Comparison of ENCODE assay signal across 1 cellular context in the genomic region with DNA sequence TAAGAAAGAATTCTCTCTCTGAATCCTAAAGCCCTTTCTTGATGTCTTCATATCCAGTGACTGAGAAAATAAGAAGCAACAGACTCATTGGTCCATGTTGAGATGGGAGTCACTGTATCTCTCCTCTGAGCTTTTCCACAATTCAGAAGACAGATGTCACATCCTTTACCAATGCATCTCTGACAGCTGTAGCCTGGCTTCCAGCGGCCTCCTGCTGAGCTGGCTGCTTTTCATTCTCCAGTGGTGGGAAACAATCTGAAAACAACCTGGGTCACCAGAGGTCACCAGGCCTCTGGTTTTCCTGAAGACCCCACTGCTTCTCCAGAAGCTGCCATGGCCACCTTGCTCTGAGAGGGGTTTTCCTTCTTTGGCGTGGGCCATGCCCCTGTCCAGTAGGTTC.
TF ChIP-seq lines count a peak whose summit lies in the region.

No MANE protein-coding gene starts in this region.

TF ChIP-seq in WTC11, 78 proteins besides CTCF, POLR2A, EP300 and RAD21 (continued from another document):
- TF ChIP-seq, protein P1, sequence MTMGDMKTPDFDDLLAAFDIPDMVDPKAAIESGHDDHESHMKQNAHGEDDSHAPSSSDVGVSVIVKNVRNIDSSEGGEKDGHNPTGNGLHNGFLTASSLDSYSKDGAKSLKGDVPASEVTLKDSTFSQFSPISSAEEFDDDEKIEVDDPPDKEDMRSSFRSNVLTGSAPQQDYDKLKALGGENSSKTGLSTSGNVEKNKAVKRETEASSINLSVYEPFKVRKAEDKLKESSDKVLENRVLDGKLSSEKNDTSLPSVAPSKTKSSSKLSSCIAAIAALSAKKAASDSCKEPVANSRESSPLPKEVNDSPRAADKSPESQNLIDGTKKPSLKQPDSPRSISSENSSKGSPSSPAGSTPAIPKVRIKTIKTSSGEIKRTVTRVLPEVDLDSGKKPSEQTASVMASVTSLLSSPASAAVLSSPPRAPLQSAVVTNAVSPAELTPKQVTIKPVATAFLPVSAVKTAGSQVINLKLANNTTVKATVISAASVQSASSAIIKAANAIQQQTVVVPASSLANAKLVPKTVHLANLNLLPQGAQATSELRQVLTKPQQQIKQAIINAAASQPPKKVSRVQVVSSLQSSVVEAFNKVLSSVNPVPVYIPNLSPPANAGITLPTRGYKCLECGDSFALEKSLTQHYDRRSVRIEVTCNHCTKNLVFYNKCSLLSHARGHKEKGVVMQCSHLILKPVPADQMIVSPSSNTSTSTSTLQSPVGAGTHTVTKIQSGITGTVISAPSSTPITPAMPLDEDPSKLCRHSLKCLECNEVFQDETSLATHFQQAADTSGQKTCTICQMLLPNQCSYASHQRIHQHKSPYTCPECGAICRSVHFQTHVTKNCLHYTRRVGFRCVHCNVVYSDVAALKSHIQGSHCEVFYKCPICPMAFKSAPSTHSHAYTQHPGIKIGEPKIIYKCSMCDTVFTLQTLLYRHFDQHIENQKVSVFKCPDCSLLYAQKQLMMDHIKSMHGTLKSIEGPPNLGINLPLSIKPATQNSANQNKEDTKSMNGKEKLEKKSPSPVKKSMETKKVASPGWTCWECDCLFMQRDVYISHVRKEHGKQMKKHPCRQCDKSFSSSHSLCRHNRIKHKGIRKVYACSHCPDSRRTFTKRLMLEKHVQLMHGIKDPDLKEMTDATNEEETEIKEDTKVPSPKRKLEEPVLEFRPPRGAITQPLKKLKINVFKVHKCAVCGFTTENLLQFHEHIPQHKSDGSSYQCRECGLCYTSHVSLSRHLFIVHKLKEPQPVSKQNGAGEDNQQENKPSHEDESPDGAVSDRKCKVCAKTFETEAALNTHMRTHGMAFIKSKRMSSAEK (CRISPR knock-in tag; IDR thresholded peaks at IDR 0.05; ENCODE audit: borderline replicate concordance), result no peak
- TF ChIP-seq, protein P2, sequence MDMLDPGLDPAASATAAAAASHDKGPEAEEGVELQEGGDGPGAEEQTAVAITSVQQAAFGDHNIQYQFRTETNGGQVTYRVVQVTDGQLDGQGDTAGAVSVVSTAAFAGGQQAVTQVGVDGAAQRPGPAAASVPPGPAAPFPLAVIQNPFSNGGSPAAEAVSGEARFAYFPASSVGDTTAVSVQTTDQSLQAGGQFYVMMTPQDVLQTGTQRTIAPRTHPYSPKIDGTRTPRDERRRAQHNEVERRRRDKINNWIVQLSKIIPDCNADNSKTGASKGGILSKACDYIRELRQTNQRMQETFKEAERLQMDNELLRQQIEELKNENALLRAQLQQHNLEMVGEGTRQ (CRISPR knock-in tag; IDR thresholded peaks at IDR 0.05), result no peak
- TF ChIP-seq, protein P3, sequence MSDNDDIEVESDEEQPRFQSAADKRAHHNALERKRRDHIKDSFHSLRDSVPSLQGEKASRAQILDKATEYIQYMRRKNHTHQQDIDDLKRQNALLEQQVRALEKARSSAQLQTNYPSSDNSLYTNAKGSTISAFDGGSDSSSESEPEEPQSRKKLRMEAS (CRISPR knock-in tag; IDR thresholded peaks at IDR 0.05), result no peak
- TF ChIP-seq, protein P4, sequence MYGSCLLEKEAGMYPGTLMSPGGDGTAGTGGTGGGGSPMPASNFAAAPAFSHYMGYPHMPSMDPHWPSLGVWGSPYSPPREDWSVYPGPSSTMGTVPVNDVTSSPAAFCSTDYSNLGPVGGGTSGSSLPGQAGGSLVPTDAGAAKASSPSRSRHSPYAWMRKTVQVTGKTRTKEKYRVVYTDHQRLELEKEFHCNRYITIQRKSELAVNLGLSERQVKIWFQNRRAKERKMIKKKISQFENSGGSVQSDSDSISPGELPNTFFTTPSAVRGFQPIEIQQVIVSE (CRISPR knock-in tag; IDR thresholded peaks at IDR 0.05; ENCODE audit: borderline replicate concordance), result no peak
- TF ChIP-seq GABPB1 (CRISPR knock-in tag; IDR thresholded peaks at IDR 0.05) (no peak), SMAD4 (CRISPR knock-in tag; IDR thresholded peaks at IDR 0.05) (no peak), ZNF423 (CRISPR knock-in tag; IDR thresholded peaks at IDR 0.05) (no peak), NR2C2 (CRISPR knock-in tag; IDR thresholded peaks at IDR 0.05) (no peak), ZNF416 (CRISPR knock-in tag; IDR thresholded peaks at IDR 0.05) (no peak)
- TF ChIP-seq, protein P5, sequence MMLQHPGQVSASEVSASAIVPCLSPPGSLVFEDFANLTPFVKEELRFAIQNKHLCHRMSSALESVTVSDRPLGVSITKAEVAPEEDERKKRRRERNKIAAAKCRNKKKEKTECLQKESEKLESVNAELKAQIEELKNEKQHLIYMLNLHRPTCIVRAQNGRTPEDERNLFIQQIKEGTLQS (CRISPR knock-in tag; conservative IDR thresholded peaks at IDR 0.05), result no peak
- TF ChIP-seq, protein P6, sequence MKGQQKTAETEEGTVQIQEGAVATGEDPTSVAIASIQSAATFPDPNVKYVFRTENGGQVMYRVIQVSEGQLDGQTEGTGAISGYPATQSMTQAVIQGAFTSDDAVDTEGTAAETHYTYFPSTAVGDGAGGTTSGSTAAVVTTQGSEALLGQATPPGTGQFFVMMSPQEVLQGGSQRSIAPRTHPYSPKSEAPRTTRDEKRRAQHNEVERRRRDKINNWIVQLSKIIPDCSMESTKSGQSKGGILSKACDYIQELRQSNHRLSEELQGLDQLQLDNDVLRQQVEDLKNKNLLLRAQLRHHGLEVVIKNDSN (CRISPR knock-in tag; IDR thresholded peaks at IDR 0.05), result no peak
- TF ChIP-seq, protein P7, sequence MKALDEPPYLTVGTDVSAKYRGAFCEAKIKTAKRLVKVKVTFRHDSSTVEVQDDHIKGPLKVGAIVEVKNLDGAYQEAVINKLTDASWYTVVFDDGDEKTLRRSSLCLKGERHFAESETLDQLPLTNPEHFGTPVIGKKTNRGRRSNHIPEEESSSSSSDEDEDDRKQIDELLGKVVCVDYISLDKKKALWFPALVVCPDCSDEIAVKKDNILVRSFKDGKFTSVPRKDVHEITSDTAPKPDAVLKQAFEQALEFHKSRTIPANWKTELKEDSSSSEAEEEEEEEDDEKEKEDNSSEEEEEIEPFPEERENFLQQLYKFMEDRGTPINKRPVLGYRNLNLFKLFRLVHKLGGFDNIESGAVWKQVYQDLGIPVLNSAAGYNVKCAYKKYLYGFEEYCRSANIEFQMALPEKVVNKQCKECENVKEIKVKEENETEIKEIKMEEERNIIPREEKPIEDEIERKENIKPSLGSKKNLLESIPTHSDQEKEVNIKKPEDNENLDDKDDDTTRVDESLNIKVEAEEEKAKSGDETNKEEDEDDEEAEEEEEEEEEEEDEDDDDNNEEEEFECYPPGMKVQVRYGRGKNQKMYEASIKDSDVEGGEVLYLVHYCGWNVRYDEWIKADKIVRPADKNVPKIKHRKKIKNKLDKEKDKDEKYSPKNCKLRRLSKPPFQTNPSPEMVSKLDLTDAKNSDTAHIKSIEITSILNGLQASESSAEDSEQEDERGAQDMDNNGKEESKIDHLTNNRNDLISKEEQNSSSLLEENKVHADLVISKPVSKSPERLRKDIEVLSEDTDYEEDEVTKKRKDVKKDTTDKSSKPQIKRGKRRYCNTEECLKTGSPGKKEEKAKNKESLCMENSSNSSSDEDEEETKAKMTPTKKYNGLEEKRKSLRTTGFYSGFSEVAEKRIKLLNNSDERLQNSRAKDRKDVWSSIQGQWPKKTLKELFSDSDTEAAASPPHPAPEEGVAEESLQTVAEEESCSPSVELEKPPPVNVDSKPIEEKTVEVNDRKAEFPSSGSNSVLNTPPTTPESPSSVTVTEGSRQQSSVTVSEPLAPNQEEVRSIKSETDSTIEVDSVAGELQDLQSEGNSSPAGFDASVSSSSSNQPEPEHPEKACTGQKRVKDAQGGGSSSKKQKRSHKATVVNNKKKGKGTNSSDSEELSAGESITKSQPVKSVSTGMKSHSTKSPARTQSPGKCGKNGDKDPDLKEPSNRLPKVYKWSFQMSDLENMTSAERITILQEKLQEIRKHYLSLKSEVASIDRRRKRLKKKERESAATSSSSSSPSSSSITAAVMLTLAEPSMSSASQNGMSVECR (CRISPR knock-in tag; IDR thresholded peaks at IDR 0.05; ENCODE audit: borderline replicate concordance), result no peak
